Comparison of ENCODE assay signal across 24 cellular contexts in genomic region chr16:66293932-66294331, GRCh38.
A peak's percentile ranks its signal among the peaks of the same experiment; 100 is the strongest.
DNase-seq lines count a peak whose midpoint lies in the region; ATAC-seq and TF ChIP-seq lines count a peak whose summit lies in the region.
"Had no signal": no experiment of that assay in that cellular context is flagged by ENCODE, and none has a peak within 500 bp of the region (broad histone marks: within the 10 kb centered on the region; RNA-seq: fewer than 3 reads in every experiment).

No MANE protein-coding gene starts in this region.

- CTCF ChIA-PET in activated CD4-positive, alpha-beta memory T cell treated with anti-CD3 and anti-CD28 coated beads, Interleukin-2, amount 10 ng/mL, durations not matched to agents 7 days and 5 days (lab: Charles Lee) = no interaction called here

- H3K27ac Mint-ChIP-seq in activated CD4-positive, alpha-beta memory T cell treated with anti-CD3 and anti-CD28 coated beads, Interleukin-2, amount 10 ng/mL, durations not matched to agents 7 days and 5 days = no peak overlapping the region
- H3K27ac Mint-ChIP-seq in osteocyte (ENCODE audit: unreplicated experiment) = no peak overlapping the region
- H3K27ac Mint-ChIP-seq: CD4-positive, CD25-positive, alpha-beta regulatory T cell had no signal

- H3K36me3 ChIP-seq in right lobe of liver = no peaks in the 10 kb centered on the region
- H3K36me3 ChIP-seq in MG63 = no peaks in the 10 kb centered on the region
- H3K36me3 ChIP-seq: BLaER1, SJSA1 had no signal

- no peak overlapping the region for H3K27ac ChIP-seq in right lobe of liver
- H3K27ac ChIP-seq: BLaER1, SJSA1 had no signal

- TF ChIP-seq POLR2A in right lobe of liver (IDR thresholded peaks at IDR 0.05) = no peak

- WGBS in right lobe of liver (ENCODE audit: insufficient coverage, low coverage, low lambda C conversion rate, missing lambda C conversion rate) = 41% methylated on average over 4 of the region's 7 CpGs

- H3K9me3 Mint-ChIP-seq in activated CD4-positive, alpha-beta memory T cell treated with anti-CD3 and anti-CD28 coated beads, Interleukin-2, amount 10 ng/mL, durations not matched to agents 7 days and 5 days = no peaks in the 10 kb centered on the region
- no peaks in the 10 kb centered on the region for H3K9me3 Mint-ChIP-seq in osteocyte (ENCODE audit: unreplicated experiment)

- intact Hi-C loops in right lobe of liver (cut with DNase I) = no loop called here

- no peaks in the 10 kb centered on the region for H3K36me3 Mint-ChIP-seq in activated CD4-positive, alpha-beta memory T cell treated with anti-CD3 and anti-CD28 coated beads, Interleukin-2, amount 10 ng/mL, durations not matched to agents 7 days and 5 days (ENCODE audit: low read depth)
- no peaks in the 10 kb centered on the region for H3K36me3 Mint-ChIP-seq in osteocyte (ENCODE audit: unreplicated experiment)
- H3K36me3 Mint-ChIP-seq: CD4-positive, CD25-positive, alpha-beta regulatory T cell had no signal

- no peaks in the 10 kb centered on the region for H3K4me1 ChIP-seq in right lobe of liver
- H3K4me1 ChIP-seq: SJSA1 had no signal

- H3K9me3 ChIP-seq in right lobe of liver (no peaks in the 10 kb centered on the region), MG63 (no peaks in the 10 kb centered on the region)
- H3K9me3 ChIP-seq: SJSA1 had no signal

- H3K27me3 ChIP-seq in right lobe of liver (no peaks in the 10 kb centered on the region), MG63 (no peaks in the 10 kb centered on the region)
- H3K27me3 ChIP-seq: SJSA1 had no signal

- H3K4me3 ChIP-seq in right lobe of liver = no peak overlapping the region
- no peak overlapping the region for H3K4me3 ChIP-seq in MG63
- H3K4me3 ChIP-seq: BLaER1, SJSA1 had no signal

- peaks cover 9% of the 10 kb centered on the region for H3K27me3 Mint-ChIP-seq in activated CD4-positive, alpha-beta memory T cell treated with anti-CD3 and anti-CD28 coated beads, Interleukin-2, amount 10 ng/mL, durations not matched to agents 7 days and 5 days
- peaks cover 44% of the 10 kb centered on the region for H3K27me3 Mint-ChIP-seq in osteocyte (ENCODE audit: unreplicated experiment)

- no peak for TF ChIP-seq CTCF in osteocyte (IDR thresholded peaks at IDR 0.05)
- no peak for TF ChIP-seq CTCF in right lobe of liver (IDR thresholded peaks at IDR 0.05)

- H3K4me3 Mint-ChIP-seq in activated CD4-positive, alpha-beta memory T cell treated with anti-CD3 and anti-CD28 coated beads, Interleukin-2, amount 10 ng/mL, durations not matched to agents 7 days and 5 days = no peak overlapping the region
- no peak overlapping the region for H3K4me3 Mint-ChIP-seq in osteocyte (ENCODE audit: unreplicated experiment)
- H3K4me3 Mint-ChIP-seq: CD4-positive, CD25-positive, alpha-beta regulatory T cell had no signal

- ATAC-seq in right lobe of liver = no peak
- ATAC-seq: PC-3 had no signal

- no peaks in the 10 kb centered on the region for H3K4me1 Mint-ChIP-seq in activated CD4-positive, alpha-beta memory T cell treated with anti-CD3 and anti-CD28 coated beads, Interleukin-2, amount 10 ng/mL, durations not matched to agents 7 days and 5 days
- H3K4me1 Mint-ChIP-seq in osteocyte (ENCODE audit: unreplicated experiment) = no peaks in the 10 kb centered on the region

- DNase-seq in activated T-cell treated with anti-CD3 and anti-CD28 coated beads, Interleukin-2, amount 50 U/mL, for 48 hours = peak; percentile 4 to 5
- no peak for DNase-seq in activated T-cell treated with anti-CD3 and anti-CD28 coated beads for 4 hours
- peak; percentile 9 for DNase-seq in activated CD4-positive, alpha-beta memory T cell treated with anti-CD3 and anti-CD28 coated beads, Interleukin-2, amount 10 ng/mL, durations not matched to agents 7 days and 5 days
- DNase-seq in osteocyte (ENCODE audit: extremely low spot score, unreplicated experiment) = peak; percentile 60
- DNase-seq in ureter (ENCODE audit: low spot score) = peak; percentile 17
- no peak for DNase-seq in epidermal melanocyte (ENCODE audit: insufficient read length, low spot score)
- no peak for DNase-seq in right lobe of liver
- DNase-seq in MG63 = no peak
- DNase-seq: CD4-positive, CD25-positive, alpha-beta regulatory T cell; DMS153; DND-41; H7; IMR-90; KG1; MM.1S; NCI-H2029; NCI-H446; NCI-H526; NCI-H82; NK-92 treated with Interleukin-12 subunit alpha and Interleukin-12 subunit beta, amount 100 ng/mL, for 24 hours; PC-3; Right ventricle myocardium superior had no signal

- POLR2A ChIA-PET in activated CD4-positive, alpha-beta memory T cell treated with anti-CD3 and anti-CD28 coated beads, Interleukin-2, amount 10 ng/mL, durations not matched to agents 7 days and 5 days (lab: Charles Lee) = no interaction called here

Comparison
In these comparisons a context has a peak if more than half of its experiments do, and no peak if none do; other contexts are left out.
1. DNase-seq: peak in activated T-cell treated with anti-CD3 and anti-CD28 coated beads, Interleukin-2, amount 50 U/mL, for 48 hours (2 of 2), activated CD4-positive, alpha-beta memory T cell treated with anti-CD3 and anti-CD28 coated beads, Interleukin-2, amount 10 ng/mL, durations not matched to agents 7 days and 5 days (single experiment), osteocyte (single experiment) and ureter (single experiment); none in activated T-cell treated with anti-CD3 and anti-CD28 coated beads for 4 hours (single experiment), epidermal melanocyte (single experiment), right lobe of liver (0 of 3) and MG63 (single experiment).